Comparison of ENCODE assay signal across 12 cellular contexts in the genomic region with DNA sequence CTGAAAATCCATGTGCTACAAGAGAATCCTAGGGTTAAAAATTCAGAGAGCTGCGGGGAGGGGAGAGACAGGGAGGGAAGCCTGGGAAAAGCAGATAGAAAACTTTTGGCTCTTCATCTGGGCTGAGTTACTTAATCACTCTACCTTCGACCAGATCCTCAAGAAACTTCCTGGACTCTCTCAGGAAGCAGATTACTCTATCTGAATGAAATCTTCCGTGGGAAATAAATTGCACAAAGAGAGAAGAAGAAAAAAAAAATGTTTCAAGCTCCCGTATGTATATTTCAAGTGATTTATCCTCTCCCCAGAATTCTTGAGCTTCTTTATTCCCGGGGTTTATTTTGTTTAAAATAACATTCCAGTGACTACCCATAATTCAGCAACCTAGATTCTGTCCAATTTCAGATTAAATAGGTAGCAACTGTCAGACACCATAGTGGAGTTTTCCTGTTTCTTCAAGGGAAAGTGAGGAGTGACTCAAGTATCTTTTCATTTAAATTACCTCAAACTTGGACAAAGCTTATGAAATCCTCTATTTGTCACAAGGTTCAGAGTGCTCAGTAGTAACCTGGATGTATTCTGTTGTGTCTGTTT.
DNase-seq lines count a peak whose midpoint lies in the region; ATAC-seq and TF ChIP-seq lines count a peak whose summit lies in the region.
"Had no signal": no experiment of that assay in that cellular context is flagged by ENCODE, and none has a peak within 500 bp of the region (broad histone marks: within the 10 kb centered on the region; RNA-seq: fewer than 3 reads in every experiment).

No MANE protein-coding gene starts in this region.

- CTCF ChIA-PET in PC-3 (lab: Charles Lee) = no interaction called here

- H4K20me1 ChIP-seq in PC-3 (ENCODE audit: low read length) = no peaks in the 10 kb centered on the region

- peak overlapping the region; percentile 90 for H3K27ac ChIP-seq in PC-3 (ENCODE audit: low read length)
- H3K27ac ChIP-seq in esophagus muscularis mucosa (replicated peaks in 1 of 4) = peak overlapping the region; percentile 19 to 72 (median 44)
- H3K27ac ChIP-seq in mucosa of rectum (ENCODE audit: low read depth in 2 of 2, low read length in 2 of 2) = peak overlapping the region; percentile 49 to 76
- H3K27ac ChIP-seq in uterus = peak overlapping the region; percentile 62 to 69

- peak; percentile 26; the same call in 1 of the 2 replicates for ATAC-seq in PC-3
- ATAC-seq: activated CD4-positive, CD25-positive, alpha-beta regulatory T cell treated with anti-CD3 and anti-CD28 coated beads, Interleukin-2, amount 50 U/mL, for 24 hours had no signal

- no peaks in the 10 kb centered on the region for H3K79me2 ChIP-seq in PC-3 (ENCODE audit: low read length)

- peak overlapping the region; percentile 69 for H2AFZ ChIP-seq in PC-3 (ENCODE audit: low read length)

- POLR2A ChIA-PET in PC-3 (lab: Charles Lee; ENCODE audit: unreplicated experiment) = interaction anchor here (0.6 kb wide), 1 partner anchor 255 kb away, joined by 11 read pairs; no protein-coding TSS in a partner anchor

- H3K4me2 ChIP-seq in PC-3 (ENCODE audit: low read length) = peak overlapping the region; percentile 65

- H3K27me3 ChIP-seq in PC-3 (ENCODE audit: low read length) (no peaks in the 10 kb centered on the region), esophagus muscularis mucosa (no peaks in the 10 kb centered on the region), mucosa of rectum (ENCODE audit: control insufficient read depth in 2 of 2, insufficient read depth in 2 of 2, low read length in 2 of 2) (no peaks in the 10 kb centered on the region), uterus (no peaks in the 10 kb centered on the region)

- no peak overlapping the region for H3K4me3 ChIP-seq in PC-3 (ENCODE audit: low read length)
- H3K4me3 ChIP-seq in esophagus muscularis mucosa = peak overlapping the region; percentile 13 to 22 (median 19)
- peak overlapping the region in 1 of 2 donors; percentile 26 for H3K4me3 ChIP-seq in mucosa of rectum (ENCODE audit: low read length in 2 of 2)
- no peak overlapping the region for H3K4me3 ChIP-seq in uterus
- H3K4me3 ChIP-seq: lung had no signal

- TF ChIP-seq EP300 in esophagus muscularis mucosa (IDR thresholded peaks at IDR 0.05) = no peak

- peak; percentile 19 for DNase-seq in PC-3
- no peak for DNase-seq in esophagus muscularis mucosa (ENCODE audit: extremely low spot score)
- no peak for DNase-seq in uterus
- DNase-seq in stimulated activated naive CD4-positive, alpha-beta T cell (lab: John Stamatoyannopoulos, UW) = no peak
- no peak for DNase-seq in anterior cingulate cortex (lab: John Stamatoyannopoulos, UW)
- DNase-seq in NCI-H2029 treated with DMSO at 0.1 percent for 48 hours (lab: John Stamatoyannopoulos, UW) = no peak
- DNase-seq: DND-41, erythroblast, substantia nigra had no signal

- no peak for TF ChIP-seq CTCF in PC-3 (conservative IDR thresholded peaks at IDR 0.05; ENCODE audit: low read depth, low read length)
- no peak for TF ChIP-seq CTCF in esophagus muscularis mucosa (IDR thresholded peaks at IDR 0.05)
- TF ChIP-seq CTCF in uterus (IDR thresholded peaks at IDR 0.05) = no peak

- 2% methylated on average over 5 of the region's 5 CpGs for WGBS in esophagus muscularis mucosa

- H3K9ac ChIP-seq in PC-3 (ENCODE audit: low read length) = peak overlapping the region; percentile 58
- no peak overlapping the region for H3K9ac ChIP-seq in mucosa of rectum (ENCODE audit: low read depth in 1 of 2, low read length in 2 of 2)

- H3K4me1 ChIP-seq in PC-3 (ENCODE audit: insufficient read depth, low read length) = peaks cover 27% of the 10 kb centered on the region
- H3K4me1 ChIP-seq in esophagus muscularis mucosa = peaks cover 0 to 22% (median 21%) of the 10 kb centered on the region in 4 donors
- H3K4me1 ChIP-seq in mucosa of rectum (ENCODE audit: control insufficient read depth in 2 of 2, insufficient read depth in 2 of 2, low read length in 2 of 2) = peaks cover 2 to 15% of the 10 kb centered on the region in 2 donors
- H3K4me1 ChIP-seq in uterus = peaks cover 4 to 10% of the 10 kb centered on the region in 2 donors

- TF ChIP-seq POLR2A in esophagus muscularis mucosa (IDR thresholded peaks at IDR 0.05; ENCODE audit: low read depth) = no peak
- TF ChIP-seq POLR2A in uterus (IDR thresholded peaks at IDR 0.05) = no peak

- no TSS peak for BruUV-seq in PC-3 (replicated peaks; lab: Mats Ljungman, UMichigan)

- H3K36me3 ChIP-seq in PC-3 (ENCODE audit: low read depth, low read length) = no peaks in the 10 kb centered on the region
- H3K36me3 ChIP-seq in esophagus muscularis mucosa = no peaks in the 10 kb centered on the region
- H3K36me3 ChIP-seq in mucosa of rectum (ENCODE audit: control insufficient read depth in 2 of 2, insufficient read depth in 2 of 2, low read length in 2 of 2) = no peaks in the 10 kb centered on the region
- H3K36me3 ChIP-seq in uterus = no peaks in the 10 kb centered on the region

- no peaks in the 10 kb centered on the region for H3K9me3 ChIP-seq in PC-3 (ENCODE audit: low read length)
- no peaks in the 10 kb centered on the region for H3K9me3 ChIP-seq in esophagus muscularis mucosa
- no peaks in the 10 kb centered on the region for H3K9me3 ChIP-seq in mucosa of rectum (ENCODE audit: control insufficient read depth in 2 of 2, low read length in 2 of 2)
- no peaks in the 10 kb centered on the region for H3K9me3 ChIP-seq in uterus

- intact Hi-C loops in PC-3 (cut with micrococcal nuclease) (loop anchor here (2.0 kb wide), 1 partner anchor 254 kb away; the partner anchor contains the start of gene CNOT2), esophagus muscularis mucosa (cut with DNase I) (no loop called here), uterus (cut with DNase I; ENCODE audit: low total_unique reads) (no loop called here)

- H3K9me2 ChIP-seq in PC-3 (replicated peaks; ENCODE audit: low read length) = no peaks in the 10 kb centered on the region

- H3F3A ChIP-seq in PC-3 (ENCODE audit: low read length, unreplicated experiment) = peaks cover 3% of the 10 kb centered on the region

Comparison
In these comparisons a context has a peak if more than half of its experiments do, and no peak if none do; other contexts are left out.
1. H3K4me3 ChIP-seq: peak in esophagus muscularis mucosa (4 of 4); none in PC-3 (single experiment) and uterus (0 of 2).
2. Peak in every context shown above with its lines, with median percentiles within 50 percentile points of each other: H3K27ac ChIP-seq.